Comparison of ENCODE assay signal across 12 cellular contexts in genomic region chr12:124633269-124633953, GRCh38.
DNase-seq lines count a peak whose midpoint lies in the region; ATAC-seq and TF ChIP-seq lines count a peak whose summit lies in the region.
"Had no signal": no experiment of that assay in that cellular context is flagged by ENCODE, and none has a peak within 500 bp of the region (broad histone marks: within the 10 kb centered on the region; RNA-seq: fewer than 3 reads in every experiment).

No MANE protein-coding gene starts in this region.

- intact Hi-C loops in mucosa of descending colon (cut with DNase I, micrococcal nuclease) (no loop called here), psoas muscle (cut with DNase I) (no loop called here)

- no peak overlapping the region for H3K4me3 ChIP-seq in BLaER1 treated with 17β-estradiol and CSF1 and Interleukin-3, amounts not matched to agents 10 nM and 100 nM
- H3K4me3 ChIP-seq in choroid plexus epithelial cell (ENCODE audit: low read depth, low read length) (no peak overlapping the region), mucosa of descending colon (no peak overlapping the region), Peyer's patch (no peak overlapping the region), psoas muscle (no peak overlapping the region)
- H3K4me3 ChIP-seq: thoracic aorta had no signal

- no peaks in the 10 kb centered on the region for H4K20me1 ChIP-seq in BLaER1 treated with 17β-estradiol and CSF1 and Interleukin-3, amounts not matched to agents 10 nM and 100 nM

- DNase-seq in NCI-H460 (ENCODE audit: extremely low read depth, low read depth) (peak; percentile 42), choroid plexus epithelial cell (ENCODE audit: low read depth) (peak; percentile 78), mucosa of descending colon (no peak), Peyer's patch (no peak), NCI-H82 (lab: John Stamatoyannopoulos, UW) (no peak), psoas muscle (no peak), GM20000 (ENCODE audit: low spot score) (no peak)
- DNase-seq: activated CD4-positive, alpha-beta T cell treated with anti-CD3 and anti-CD28 coated beads for 48 hours; NCI-H446 had no signal

- H3K27ac ChIP-seq in BLaER1 treated with 17β-estradiol and CSF1 and Interleukin-3, amounts not matched to agents 10 nM and 100 nM, result peak overlapping the region in 8 of 11 experiments; percentile 27 to 68 (median 53); a peak in 13 of 22 replicates
- H3K27ac ChIP-seq in Peyer's patch, result peak overlapping the region in 2 of 4 donors; percentile 32 to 53
- no peak overlapping the region for H3K27ac ChIP-seq in psoas muscle
- H3K27ac ChIP-seq: C4-2B, thoracic aorta had no signal

- H3K4me2 ChIP-seq in BLaER1 treated with 17β-estradiol and CSF1 and Interleukin-3, amounts not matched to agents 10 nM and 100 nM, result peak overlapping the region; percentile 40 to 76 (median 65)

- TF ChIP-seq CTCF in choroid plexus epithelial cell (conservative IDR thresholded peaks at IDR 0.05; ENCODE audit: low read depth, low read length) (no peak), mucosa of descending colon (IDR thresholded peaks at IDR 0.05) (no peak), Peyer's patch (IDR thresholded peaks at IDR 0.05) (no peak), psoas muscle (IDR thresholded peaks at IDR 0.05) (no peak), GM20000 (IDR thresholded peaks at IDR 0.05; ENCODE audit: extremely low read depth, missing control alignments) (no peak)

- no peaks in the 10 kb centered on the region for H3K27me3 ChIP-seq in BLaER1 treated with 17β-estradiol and CSF1 and Interleukin-3, amounts not matched to agents 10 nM and 100 nM
- H3K27me3 ChIP-seq in Peyer's patch (no peaks in the 10 kb centered on the region), psoas muscle (ENCODE audit: insufficient read depth in 3 of 3, low read length in 2 of 3) (no peaks in the 10 kb centered on the region)

- peaks cover 0 to 35% (median 0%) of the 10 kb centered on the region in 11 experiments; a peak in 9 of 22 replicates for H3K9me3 ChIP-seq in BLaER1 treated with 17β-estradiol and CSF1 and Interleukin-3, amounts not matched to agents 10 nM and 100 nM (replicated peaks in 1 of 11)
- H3K9me3 ChIP-seq in mucosa of descending colon (no peaks in the 10 kb centered on the region), Peyer's patch (no peaks in the 10 kb centered on the region), psoas muscle (no peaks in the 10 kb centered on the region)
- H3K9me3 ChIP-seq: thoracic aorta had no signal

- TF ChIP-seq POLR2A in Peyer's patch (IDR thresholded peaks at IDR 0.05), result peak in 1 of 2 donors; percentile 16

- ATAC-seq in mucosa of descending colon (peak; percentile 94), psoas muscle (no peak)

- no peaks in the 10 kb centered on the region for H3K36me3 ChIP-seq in BLaER1 treated with 17β-estradiol and CSF1 and Interleukin-3, amounts not matched to agents 10 nM and 100 nM
- no peaks in the 10 kb centered on the region for H3K36me3 ChIP-seq in mucosa of descending colon (ENCODE audit: low read depth)
- no peaks in the 10 kb centered on the region for H3K36me3 ChIP-seq in Peyer's patch
- H3K36me3 ChIP-seq in psoas muscle (ENCODE audit: insufficient read depth in 1 of 2, low read depth in 1 of 2), result no peaks in the 10 kb centered on the region
- H3K36me3 ChIP-seq: thoracic aorta had no signal

- H3K9ac ChIP-seq in BLaER1 treated with 17β-estradiol and CSF1 and Interleukin-3, amounts not matched to agents 10 nM and 100 nM, result peak overlapping the region in 5 of 11 experiments; percentile 11 to 50 (median 26); a peak in 4 of 22 replicates

- 81 to 85% (median 82%) methylated on average over 9 of the region's 9 CpGs for WGBS in psoas muscle, 3 donors

- peaks cover 31 to 60% (median 39%) of the 10 kb centered on the region in 10 experiments for H3K4me1 ChIP-seq in BLaER1 treated with 17β-estradiol and CSF1 and Interleukin-3, amounts not matched to agents 10 nM and 100 nM
- H3K4me1 ChIP-seq in mucosa of descending colon (ENCODE audit: low read depth), result no peaks in the 10 kb centered on the region
- H3K4me1 ChIP-seq in Peyer's patch, result peaks cover 0 to 13% (median 0%) of the 10 kb centered on the region in 4 donors
- H3K4me1 ChIP-seq in psoas muscle, result peaks cover 17% of the 10 kb centered on the region

Comparison
In these comparisons a context has a peak if more than half of its experiments do, and no peak if none do; other contexts are left out.
1. DNase-seq: peak in NCI-H460 (single experiment) and choroid plexus epithelial cell (single experiment); none in mucosa of descending colon (0 of 3), Peyer's patch (0 of 3), NCI-H82 (single experiment), psoas muscle (0 of 2) and GM20000 (single experiment).